In the genomic region with DNA sequence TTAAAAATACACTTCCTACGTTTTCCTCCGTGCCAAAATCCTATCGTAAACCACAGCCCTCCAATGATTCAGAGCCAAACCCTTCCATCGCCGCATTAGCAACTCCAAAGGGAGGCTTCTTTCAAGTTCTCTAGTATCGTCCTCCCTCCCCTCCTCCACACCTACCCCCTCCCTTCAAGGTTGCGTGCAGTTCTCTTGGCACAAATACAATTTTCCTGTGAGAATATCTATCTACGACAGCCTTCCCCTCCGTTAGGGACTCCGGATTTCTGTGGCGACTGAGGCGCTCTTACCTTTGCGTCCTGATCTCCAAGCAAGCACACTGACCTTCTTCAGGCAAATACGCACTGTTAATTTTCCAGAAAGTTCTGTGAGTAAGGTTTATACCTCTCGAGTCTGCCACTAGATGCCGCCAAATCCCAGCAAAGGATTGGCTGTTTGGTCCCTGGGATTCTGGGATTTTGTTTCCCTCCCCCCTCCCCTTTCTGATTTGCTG, we compare ENCODE assay signal across 8 cellular contexts. TPM values are rescaled to one million over a fixed set of nuclear protein-coding genes. Genes with fewer than 3 reads are reported as not detected.
A peak's percentile ranks its signal among the peaks of the same experiment; 100 is the strongest.
DNase-seq lines count a peak whose midpoint lies in the region; ATAC-seq lines count a peak whose summit lies in the region.

No MANE protein-coding gene starts in this region.

- peak in 12 of 14 donors; percentile 15 to 72 (median 60) for DNase-seq in C1 segment of cervical spinal cord (lab: John Stamatoyannopoulos, UW)
- peak; percentile 64 for DNase-seq in HS-27A (ENCODE audit: low read depth)
- DNase-seq in NCI-H82 (lab: John Stamatoyannopoulos, UW), result peak; percentile 90
- peak; percentile 5 for DNase-seq in activated CD8-positive, alpha-beta memory T cell treated with anti-CD3 and anti-CD28 coated beads, Interleukin-2, amount 50 U/mL, for 1 hour (ENCODE audit: extremely low read depth)
- DNase-seq in epithelial cell of prostate (ENCODE audit: low read depth, low spot score), result no peak
- peak; percentile 6 to 7 for DNase-seq in stimulated activated CD8-positive, alpha-beta memory T cell treated with anti-CD3 and anti-CD28 coated beads, Interleukin-7, amount 100 ng/mL, for 4 hours (ENCODE audit: low read depth in 2 of 2)

- no peak for ATAC-seq in HG02623 (IDR thresholded peaks at IDR 0.05; ENCODE audit: unreplicated experiment)

- peak overlapping the region; percentile 91 for H3K4me3 ChIP-seq in mononuclear cell (ENCODE audit: low read length)

- peaks cover 9% of the 10 kb centered on the region for H3K4me1 ChIP-seq in mononuclear cell (ENCODE audit: insufficient read depth, low read length)

- no peaks in the 10 kb centered on the region for H3K9me3 ChIP-seq in mononuclear cell (ENCODE audit: low read depth, low read length)

- no peaks in the 10 kb centered on the region for H3K27me3 ChIP-seq in mononuclear cell (ENCODE audit: insufficient read depth, low read length)

- H3K27ac ChIP-seq in epithelial cell of prostate, result peak overlapping the region; percentile 93

RNA-seq across cellular contexts. Expression of gene MORF4L2, which starts 1.2 kb away (rescaled TPM):
- total RNA-seq in mononuclear cell, result 153 TPM

RNA-seq across cellular contexts. Expression of gene TMEM31, which starts 23.0 kb away (rescaled TPM):
- total RNA-seq in mononuclear cell, result not detected

RNA-seq across cellular contexts. Expression of gene TCEAL1, which starts 59.0 kb away (rescaled TPM):
- 5.7 TPM for total RNA-seq in mononuclear cell
